In the genomic region with DNA sequence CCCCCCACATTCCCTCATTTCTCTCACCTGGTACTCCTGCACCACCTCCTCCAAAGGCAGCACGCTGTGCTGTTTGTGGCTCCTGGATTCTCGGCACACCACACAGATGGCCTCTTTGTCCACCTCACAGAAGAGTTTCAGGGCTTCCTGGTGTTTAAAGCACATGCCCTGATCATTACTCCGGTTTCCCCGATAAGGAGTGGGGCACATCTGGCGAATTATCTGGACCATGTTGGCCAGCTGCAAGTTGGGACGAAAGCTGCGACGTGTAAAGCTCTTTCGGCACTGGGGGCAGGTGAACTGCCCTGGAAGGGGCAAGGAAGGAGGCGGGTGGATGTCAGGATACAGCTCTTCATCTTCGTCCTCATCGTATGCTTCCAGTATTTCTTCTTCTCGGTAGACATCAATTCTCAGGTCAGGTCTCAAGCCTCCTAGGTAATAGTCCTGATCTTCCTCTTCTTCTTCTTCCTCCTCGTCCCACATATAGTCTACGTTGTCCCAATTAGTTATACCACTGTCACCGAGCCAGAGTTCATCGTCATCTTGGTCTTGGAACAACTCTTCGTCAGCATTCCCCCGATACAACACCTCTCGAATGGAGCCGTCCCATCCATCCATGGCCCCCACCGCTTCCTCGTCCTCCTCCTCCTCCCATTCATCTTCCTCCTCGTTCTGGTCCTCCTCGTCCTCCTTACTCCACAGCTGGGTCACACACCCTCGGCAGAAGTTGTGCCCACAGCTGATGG, we compare ENCODE assay signal across 9 cellular contexts. TPM values are rescaled to one million over a fixed set of nuclear protein-coding genes. Genes with fewer than 3 reads are reported as not detected.
DNase-seq lines count a peak whose midpoint lies in the region; ATAC-seq and TF ChIP-seq lines count a peak whose summit lies in the region.
"Had no signal": no experiment of that assay in that cellular context is flagged by ENCODE, and none has a peak within 500 bp of the region (broad histone marks: within the 10 kb centered on the region; RNA-seq: fewer than 3 reads in every experiment).

No MANE protein-coding gene starts in this region.

- 1 to 2% methylated on average over 24 to 26 of the region's 26 CpGs for WGBS in thyroid gland, 2 donors

- peak overlapping the region; percentile 95 for H3K27ac Mint-ChIP-seq in activated CD8-positive, alpha-beta memory T cell treated with anti-CD3 and anti-CD28 coated beads, Interleukin-2, amount 10 ng/mL, durations not matched to agents 7 days and 5 days
- peak overlapping the region; percentile 92 for H3K27ac Mint-ChIP-seq in activated naive CD8-positive, alpha-beta T cell treated with anti-CD3 and anti-CD28 coated beads, Interleukin-2, amount 10 ng/mL, durations not matched to agents 7 days and 5 days

- intact Hi-C loops in thyroid gland (cut with DNase I) = loop anchor here (2.0 to 5.0 kb wide), 2 partner anchors 37 to 78 kb away; a partner anchor contains a TSS

- H3K27me3 ChIP-seq in layer of hippocampus (ENCODE audit: control insufficient read depth, insufficient read depth, low read length) = no peaks in the 10 kb centered on the region
- H3K27me3 ChIP-seq in thyroid gland = no peaks in the 10 kb centered on the region

- no peaks in the 10 kb centered on the region for H3K9me3 ChIP-seq in thyroid gland

- H3K27ac ChIP-seq in layer of hippocampus (ENCODE audit: low read depth, low read length) (peak overlapping the region; percentile 96), thyroid gland (peak overlapping the region; percentile 89 to 98 (median 98))

- peaks cover 0 to 8% of the 10 kb centered on the region in 2 donors for H3K36me3 ChIP-seq in thyroid gland

- H3K4me3 Mint-ChIP-seq in activated CD8-positive, alpha-beta memory T cell treated with anti-CD3 and anti-CD28 coated beads, Interleukin-2, amount 10 ng/mL, durations not matched to agents 7 days and 5 days = peak overlapping the region; percentile 96
- H3K4me3 Mint-ChIP-seq in activated naive CD8-positive, alpha-beta T cell treated with anti-CD3 and anti-CD28 coated beads, Interleukin-2, amount 10 ng/mL, durations not matched to agents 7 days and 5 days = peak overlapping the region; percentile 97

- ATAC-seq in activated CD8-positive, alpha-beta memory T cell treated with anti-CD3 and anti-CD28 coated beads, Interleukin-2, amount 10 ng/mL, durations not matched to agents 7 days and 5 days = no peak
- ATAC-seq in activated naive CD8-positive, alpha-beta T cell treated with anti-CD3 and anti-CD28 coated beads, Interleukin-2, amount 10 ng/mL, durations not matched to agents 7 days and 5 days (ENCODE audit: low read depth) = no peak

- CTCF ChIA-PET in activated CD8-positive, alpha-beta memory T cell treated with anti-CD3 and anti-CD28 coated beads, Interleukin-2, amount 10 ng/mL, durations not matched to agents 7 days and 5 days (lab: Charles Lee) = interaction anchor here (0.9 to 4.0 kb wide), 5 partner anchors 12 to 79 kb away, joined by 3 to 49 read pairs (median 6); a partner anchor contains a TSS

- POLR2A ChIA-PET in activated naive CD8-positive, alpha-beta T cell treated with anti-CD3 and anti-CD28 coated beads, Interleukin-2, amount 10 ng/mL, durations not matched to agents 7 days and 5 days (lab: Charles Lee) = interaction anchor here (0.9 to 6.4 kb wide), 14 partner anchors 13 to 430 kb away, joined by 3 to 202 read pairs (median 7); a partner anchor contains a TSS

- H3K4me3 ChIP-seq in thyroid gland (replicated peaks in 1 of 3) = peak overlapping the region; percentile 66 to 88 (median 69)

- peaks cover 30% of the 10 kb centered on the region for H3K36me3 Mint-ChIP-seq in activated CD8-positive, alpha-beta memory T cell treated with anti-CD3 and anti-CD28 coated beads, Interleukin-2, amount 10 ng/mL, durations not matched to agents 7 days and 5 days
- H3K36me3 Mint-ChIP-seq in activated naive CD8-positive, alpha-beta T cell treated with anti-CD3 and anti-CD28 coated beads, Interleukin-2, amount 10 ng/mL, durations not matched to agents 7 days and 5 days = peaks cover 25% of the 10 kb centered on the region

- H3K27me3 Mint-ChIP-seq in activated CD8-positive, alpha-beta memory T cell treated with anti-CD3 and anti-CD28 coated beads, Interleukin-2, amount 10 ng/mL, durations not matched to agents 7 days and 5 days = no peaks in the 10 kb centered on the region
- no peaks in the 10 kb centered on the region for H3K27me3 Mint-ChIP-seq in activated naive CD8-positive, alpha-beta T cell treated with anti-CD3 and anti-CD28 coated beads, Interleukin-2, amount 10 ng/mL, durations not matched to agents 7 days and 5 days

- peaks cover 47% of the 10 kb centered on the region for H3K4me1 Mint-ChIP-seq in activated CD8-positive, alpha-beta memory T cell treated with anti-CD3 and anti-CD28 coated beads, Interleukin-2, amount 10 ng/mL, durations not matched to agents 7 days and 5 days
- peaks cover 39% of the 10 kb centered on the region for H3K4me1 Mint-ChIP-seq in activated naive CD8-positive, alpha-beta T cell treated with anti-CD3 and anti-CD28 coated beads, Interleukin-2, amount 10 ng/mL, durations not matched to agents 7 days and 5 days

- TF ChIP-seq CTCF in thyroid gland (IDR thresholded peaks at IDR 0.05) = no peak

- peaks cover 33 to 53% of the 10 kb centered on the region in 2 donors for H3K4me1 ChIP-seq in thyroid gland

- DNase-seq in activated CD8-positive, alpha-beta memory T cell treated with anti-CD3 and anti-CD28 coated beads, Interleukin-2, amount 10 ng/mL, durations not matched to agents 7 days and 5 days = no peak
- DNase-seq in activated CD8-positive, alpha-beta memory T cell treated with anti-CD3 and anti-CD28 coated beads, Interleukin-2, amount 50 U/mL, for 4 hours = no peak
- no peak for DNase-seq in activated naive CD8-positive, alpha-beta T cell treated with anti-CD3 and anti-CD28 coated beads, Interleukin-2, amount 10 ng/mL, durations not matched to agents 7 days and 5 days
- DNase-seq in thyroid gland (no peak), middle frontal gyrus (ENCODE audit: extremely low spot score, low spot score) (no peak), erythroblast (lab: John Stamatoyannopoulos, UW) (no peak), epidermal melanocyte (ENCODE audit: insufficient read length, low spot score) (no peak)
- DNase-seq: SHP77 treated with DMSO at 0.1 percent for 48 hours had no signal

- H3K9me3 Mint-ChIP-seq in activated CD8-positive, alpha-beta memory T cell treated with anti-CD3 and anti-CD28 coated beads, Interleukin-2, amount 10 ng/mL, durations not matched to agents 7 days and 5 days (ENCODE audit: low read depth) = no peaks in the 10 kb centered on the region
- no peaks in the 10 kb centered on the region for H3K9me3 Mint-ChIP-seq in activated naive CD8-positive, alpha-beta T cell treated with anti-CD3 and anti-CD28 coated beads, Interleukin-2, amount 10 ng/mL, durations not matched to agents 7 days and 5 days

- TF ChIP-seq POLR2A in thyroid gland (IDR thresholded peaks at IDR 0.05) (no peak), erythroblast (IDR thresholded peaks at IDR 0.05; ENCODE audit: low read length) (no peak)

RNA-seq across cellular contexts. Expression of a gene that starts 0.8 kb away (rescaled TPM):
- 10 to 100 TPM; 20.0 to 26.2 TPM for total RNA-seq in activated CD8-positive, alpha-beta memory T cell treated with anti-CD3 and anti-CD28 coated beads, Interleukin-2, amount 10 ng/mL, durations not matched to agents 7 days and 5 days
- 10 to 100 TPM; 43.0 to 43.5 TPM for total RNA-seq in activated naive CD8-positive, alpha-beta T cell treated with anti-CD3 and anti-CD28 coated beads, Interleukin-2, amount 10 ng/mL, durations not matched to agents 7 days and 5 days
- 10 to 100 TPM; 14.8 to 30.8 (median 23.8) TPM for total RNA-seq in thyroid gland

RNA-seq across cellular contexts. Expression of a gene that starts 16.4 kb away (rescaled TPM):
- 1,000 to 10,000 TPM; 1,565 to 1,861 TPM for total RNA-seq in activated CD8-positive, alpha-beta memory T cell treated with anti-CD3 and anti-CD28 coated beads, Interleukin-2, amount 10 ng/mL, durations not matched to agents 7 days and 5 days
- 1,000 to 10,000 TPM; 1,741 to 1,808 TPM for total RNA-seq in activated naive CD8-positive, alpha-beta T cell treated with anti-CD3 and anti-CD28 coated beads, Interleukin-2, amount 10 ng/mL, durations not matched to agents 7 days and 5 days
- 1,000 to 10,000 TPM; 2,254 to 3,332 (median 2,569) TPM for total RNA-seq in thyroid gland

RNA-seq across cellular contexts. Expression of a gene that starts 37.1 kb away (rescaled TPM):
- 10 to 100 TPM; 40.7 to 44.9 TPM for total RNA-seq in activated CD8-positive, alpha-beta memory T cell treated with anti-CD3 and anti-CD28 coated beads, Interleukin-2, amount 10 ng/mL, durations not matched to agents 7 days and 5 days
- 10 to 100 TPM; 44.5 to 49.7 TPM for total RNA-seq in activated naive CD8-positive, alpha-beta T cell treated with anti-CD3 and anti-CD28 coated beads, Interleukin-2, amount 10 ng/mL, durations not matched to agents 7 days and 5 days
- 10 to 100 TPM; 18.8 to 31.1 (median 22.8) TPM for total RNA-seq in thyroid gland

RNA-seq across cellular contexts. Expression of a gene that starts 55.2 kb away (rescaled TPM):
- 1 to 10 TPM; 1.6 to 1.7 TPM for total RNA-seq in activated CD8-positive, alpha-beta memory T cell treated with anti-CD3 and anti-CD28 coated beads, Interleukin-2, amount 10 ng/mL, durations not matched to agents 7 days and 5 days
- total RNA-seq in activated naive CD8-positive, alpha-beta T cell treated with anti-CD3 and anti-CD28 coated beads, Interleukin-2, amount 10 ng/mL, durations not matched to agents 7 days and 5 days = 1 to 10 TPM; 2.5 to 2.6 TPM
- 10 to 100 TPM; 12.3 to 14.2 (median 13.0) TPM for total RNA-seq in thyroid gland
